Comparison of ENCODE assay signal across 1 cellular context in genomic region chr15:89335289-89336041, GRCh38.
A peak's percentile ranks its signal among the peaks of the same experiment; 100 is the strongest.
TF ChIP-seq lines count a peak whose summit lies in the region.

No MANE protein-coding gene starts in this region.

TF ChIP-seq in K562, 482 proteins besides CTCF, POLR2A, EP300 and RAD21 (continued from another document and continues in another):
- TF ChIP-seq IRF9 (tag; IDR thresholded peaks at IDR 0.05) (no peak), FOXK1 (CRISPR knock-in tag; IDR thresholded peaks at IDR 0.05; ENCODE audit: borderline replicate concordance) (no peak), NR2F6 (CRISPR knock-in tag; IDR thresholded peaks at IDR 0.05) (no peak), SAFB2 (IDR thresholded peaks at IDR 0.05; ENCODE audit: borderline replicate concordance, low read depth, low read length, severe bottlenecking) (no peak), GTF3C2 (IDR thresholded peaks at IDR 0.05; ENCODE audit: borderline replicate concordance, extremely low read depth, insufficient read length) (no peak), PML (IDR thresholded peaks at IDR 0.05; ENCODE audit: low read length) (no peak), MGA (IDR thresholded peaks at IDR 0.05) (no peak), ZNF274 (IDR thresholded peaks at IDR 0.05; ENCODE audit: borderline replicate concordance, low read depth, low read length) (no peak), SMARCA5 (IDR thresholded peaks at IDR 0.05) (peak; percentile 69; the same call in 1 of the 2 replicates), THRAP3 (IDR thresholded peaks at IDR 0.05; ENCODE audit: borderline replicate concordance) (peak; percentile 86; the same call in 1 of the 2 replicates), REST (CRISPR knock-in tag; IDR thresholded peaks at IDR 0.05; ENCODE audit: low read depth) (no peak), SMARCC2 (IDR thresholded peaks at IDR 0.05; ENCODE audit: low read depth) (no peak), XRCC4 (IDR thresholded peaks at IDR 0.05; ENCODE audit: extremely low read depth, insufficient read depth, insufficient read length) (no peak), MCM7 (IDR thresholded peaks at IDR 0.05) (no peak), USF1 (CRISPR knock-in tag; IDR thresholded peaks at IDR 0.05) (no peak), RBM14 (IDR thresholded peaks at IDR 0.05; ENCODE audit: borderline replicate concordance, insufficient read depth, low read depth, low read length) (no peak), ZNF551 (CRISPR knock-in tag; IDR thresholded peaks at IDR 0.05) (no peak), PYGO2 (tag; IDR thresholded peaks at IDR 0.05) (no peak), HMBOX1 (IDR thresholded peaks at IDR 0.05) (peak; percentile 52; the same call in 1 of the 2 replicates), NBN (IDR thresholded peaks at IDR 0.05; ENCODE audit: low read depth) (no peak), RNF2 (IDR thresholded peaks at IDR 0.05) (no peak), KDM4B (IDR thresholded peaks at IDR 0.05; ENCODE audit: borderline replicate concordance in 2 of 2, low read depth in 1 of 2) (no peak), ZNF583 (CRISPR knock-in tag; IDR thresholded peaks at IDR 0.05) (no peak), ZFP36 (IDR thresholded peaks at IDR 0.05; ENCODE audit: low read depth, low read length, partially characterized antibody) (peak; percentile 80), AFF1 (IDR thresholded peaks at IDR 0.05; ENCODE audit: low read depth in 1 of 2, partially characterized antibody in 2 of 2) (no peak), ZNF695 (CRISPR knock-in tag; IDR thresholded peaks at IDR 0.05) (no peak), PTTG1 (tag; IDR thresholded peaks at IDR 0.05; ENCODE audit: low read depth) (no peak), SRSF9 (IDR thresholded peaks at IDR 0.05; ENCODE audit: borderline replicate concordance, low read depth, low read length) (no peak)
